16 cellular contexts compared by ENCODE assay signal in genomic region chr9:104280216-104280585, GRCh38.
DNase-seq lines count a peak whose midpoint lies in the region; ATAC-seq, FAIRE-seq and TF ChIP-seq lines count a peak whose summit lies in the region.
"Had no signal": no experiment of that assay in that cellular context is flagged by ENCODE, and none has a peak within 500 bp of the region (broad histone marks: within the 10 kb centered on the region; RNA-seq: fewer than 3 reads in every experiment).

No MANE protein-coding gene starts in this region.

- H3K79me2 ChIP-seq in PC-3 (ENCODE audit: low read length) (no peaks in the 10 kb centered on the region), endothelial cell of umbilical vein (ENCODE audit: control insufficient read depth, insufficient read depth, low read length) (no peaks in the 10 kb centered on the region)

- intact Hi-C loops in PC-3 (cut with micrococcal nuclease), result loop anchor here (5.0 kb wide), 1 partner anchor 107 kb away; no protein-coding TSS in a partner anchor
- intact Hi-C loops in endothelial cell of umbilical vein (cut with micrococcal nuclease), result no loop called here
- intact Hi-C loops in cardiac septum (cut with DNase I), result no loop called here

- peak; percentile 70 for ATAC-seq in PC-3
- no peak for ATAC-seq in GM21447 (IDR thresholded peaks at IDR 0.05; ENCODE audit: unreplicated experiment)
- ATAC-seq in HG03442 (IDR thresholded peaks at IDR 0.05; ENCODE audit: unreplicated experiment), result no peak
- ATAC-seq: A549, GM23338 had no signal

- H3K4me1 ChIP-seq in PC-3 (ENCODE audit: insufficient read depth, low read length), result peaks cover 3% of the 10 kb centered on the region; the same call in 1 of the 2 replicates
- no peaks in the 10 kb centered on the region for H3K4me1 ChIP-seq in endothelial cell of umbilical vein (ENCODE audit: control insufficient read depth, extremely low read depth, insufficient read depth, low read length)
- H3K4me1 ChIP-seq: A549 had no signal

- H3K4me2 ChIP-seq in PC-3 (ENCODE audit: low read length), result peak overlapping the region; percentile 15; the same call in 1 of the 2 replicates
- H3K4me2 ChIP-seq in endothelial cell of umbilical vein (ENCODE audit: insufficient read depth, low read length), result no peak overlapping the region
- H3K4me2 ChIP-seq: A549, GM23338 had no signal

- H3K9me1 ChIP-seq in endothelial cell of umbilical vein (replicated peaks; ENCODE audit: control insufficient read depth, extremely low read depth, insufficient read depth, low read length), result no peaks in the 10 kb centered on the region

- H3K27ac ChIP-seq in PC-3 (ENCODE audit: low read length) (peak overlapping the region; percentile 68), endothelial cell of umbilical vein (ENCODE audit: insufficient read depth, low read depth, low read length) (no peak overlapping the region)
- H3K27ac ChIP-seq: A549 had no signal

- H3K9me2 ChIP-seq in PC-3 (replicated peaks; ENCODE audit: low read length), result no peaks in the 10 kb centered on the region

- no peaks in the 10 kb centered on the region for H3K9me3 ChIP-seq in PC-3 (ENCODE audit: low read length)
- H3K9me3 ChIP-seq in endothelial cell of umbilical vein (replicated peaks; ENCODE audit: control insufficient read depth, insufficient read depth, low read length), result peaks cover 1% of the 10 kb centered on the region
- H3K9me3 ChIP-seq: A549 had no signal

- H3K27me3 ChIP-seq in PC-3 (ENCODE audit: low read length), result no peaks in the 10 kb centered on the region
- H3K27me3 ChIP-seq in endothelial cell of umbilical vein (ENCODE audit: control insufficient read depth in 2 of 2, insufficient read depth in 2 of 2, low read length in 2 of 2), result no peaks in the 10 kb centered on the region

- no peaks in the 10 kb centered on the region for H3K36me3 ChIP-seq in PC-3 (ENCODE audit: low read depth, low read length)
- no peaks in the 10 kb centered on the region for H3K36me3 ChIP-seq in endothelial cell of umbilical vein (ENCODE audit: control insufficient read depth in 2 of 2, extremely low read depth in 1 of 2, insufficient read depth in 2 of 2, low read length in 2 of 2)

- CTCF ChIA-PET in PC-3 (lab: Charles Lee) (no interaction called here), endothelial cell of umbilical vein (lab: Charles Lee) (no interaction called here)

- H4K20me1 ChIP-seq in PC-3 (ENCODE audit: low read length) (no peaks in the 10 kb centered on the region), endothelial cell of umbilical vein (replicated peaks; ENCODE audit: control insufficient read depth, extremely low read depth, insufficient read depth, low read length) (no peaks in the 10 kb centered on the region)

- H3F3A ChIP-seq in PC-3 (ENCODE audit: low read length, unreplicated experiment), result no peaks in the 10 kb centered on the region

- H3K9ac ChIP-seq in PC-3 (ENCODE audit: low read length) (0 out of 2 replicates have a peak overlapping the region, but pooled peaks have one; percentile 12), endothelial cell of umbilical vein (replicated peaks; ENCODE audit: extremely low read depth, insufficient read depth, low read length) (no peak overlapping the region)

- no peak for TF ChIP-seq POLR2A in endothelial cell of umbilical vein (IDR thresholded peaks at IDR 0.05; ENCODE audit: low read depth, low read length)

- FAIRE-seq in endothelial cell of umbilical vein (lab: Jason Lieb, UNC), result no peak
- FAIRE-seq: A549 had no signal

- H2AFZ ChIP-seq in PC-3 (ENCODE audit: low read length) (no peak overlapping the region), endothelial cell of umbilical vein (ENCODE audit: low read depth, low read length) (no peak overlapping the region)
- H2AFZ ChIP-seq: GM23338 had no signal

- dilution Hi-C loops in endothelial cell of umbilical vein (cut with MboI; ENCODE audit: extremely low pct_ligation_motif_present, low sequenced_read_pairs), result no loop called here

- POLR2A ChIA-PET in PC-3 (lab: Charles Lee; ENCODE audit: unreplicated experiment), result interaction anchor here (0.5 kb wide), 1 partner anchor 104 kb away, joined by 3 read pairs; no protein-coding TSS in a partner anchor
- POLR2A ChIA-PET in endothelial cell of umbilical vein (lab: Charles Lee), result no interaction called here

- H3K4me3 ChIP-seq in PC-3 (ENCODE audit: low read length) (no peak overlapping the region), endothelial cell of umbilical vein (replicated peaks in 1 of 3; ENCODE audit: insufficient read depth in 1 of 3, low read depth in 1 of 3, low read length in 3 of 3) (no peak overlapping the region), retinal pigment epithelial cell (ENCODE audit: low read length) (no peak overlapping the region)
- H3K4me3 ChIP-seq: A549, GM23338 had no signal

- in situ Hi-C loops in Caki2 (cut with HindIII; ENCODE audit: low pct_unique_long_range_greater_than_20kb, low sequenced_read_pairs), result no loop called here

- TF ChIP-seq CTCF in PC-3 (conservative IDR thresholded peaks at IDR 0.05; ENCODE audit: low read depth, low read length), result no peak
- TF ChIP-seq CTCF in endothelial cell of umbilical vein (IDR thresholded peaks at IDR 0.05; ENCODE audit: extremely low read depth in 1 of 2, insufficient read depth in 1 of 2, low read depth in 1 of 2, low read length in 2 of 2), result no peak
- no peak for TF ChIP-seq CTCF in retinal pigment epithelial cell (conservative IDR thresholded peaks at IDR 0.05; ENCODE audit: low read depth, low read length)

- DNase-seq in Caki2 (ENCODE audit: low read depth), result peak; percentile 21
- DNase-seq in PC-3, result peak; percentile 45
- peak; percentile 1 for DNase-seq in endothelial cell of umbilical vein (ENCODE audit: low read depth, low spot score)
- DNase-seq in retinal pigment epithelial cell (ENCODE audit: low read depth), result peak; percentile 68
- no peak for DNase-seq in AG20443 (ENCODE audit: low spot score)
- DNase-seq in cardiac septum (ENCODE audit: low spot score), result no peak
- DNase-seq: Calu3; CD4-positive, CD25-positive, alpha-beta regulatory T cell; KG1; NCI-H1092 treated with DMSO at 0.1 percent for 48 hours; NCI-H1694; SHP77 treated with DMSO at 0.1 percent for 48 hours had no signal

- BruUV-seq in PC-3 (replicated peaks; lab: Mats Ljungman, UMichigan) (no TSS peak), endothelial cell of umbilical vein (replicated peaks; lab: Mats Ljungman, UMichigan) (no TSS peak)

TF ChIP-seq in endothelial cell of umbilical vein, 7 proteins besides CTCF, POLR2A, EP300 and RAD21:
- TF ChIP-seq MYC (IDR thresholded peaks at IDR 0.05; ENCODE audit: low read depth, low read length) (no peak), JUN (IDR thresholded peaks at IDR 0.05; ENCODE audit: borderline replicate concordance, insufficient read depth, insufficient read length, low read depth) (no peak), POLR2AphosphoS5 (IDR thresholded peaks at IDR 0.05; ENCODE audit: insufficient read depth, low read depth, low read length) (no peak), EZH2 (IDR thresholded peaks at IDR 0.05; ENCODE audit: borderline replicate concordance, low read depth, low read length, severe bottlenecking) (no peak), FOS (IDR thresholded peaks at IDR 0.05; ENCODE audit: borderline replicate concordance, insufficient read depth, low read length) (no peak), GATA2 (IDR thresholded peaks at IDR 0.05; ENCODE audit: insufficient read depth, insufficient read length, low read depth, low read length) (no peak)
- TF ChIP-seq, protein P1, sequence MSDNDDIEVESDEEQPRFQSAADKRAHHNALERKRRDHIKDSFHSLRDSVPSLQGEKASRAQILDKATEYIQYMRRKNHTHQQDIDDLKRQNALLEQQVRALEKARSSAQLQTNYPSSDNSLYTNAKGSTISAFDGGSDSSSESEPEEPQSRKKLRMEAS (IDR thresholded peaks at IDR 0.05; ENCODE audit: insufficient read depth, insufficient read length), result no peak

Comparison
In these comparisons a context has a peak if more than half of its experiments do, and no peak if none do; other contexts are left out.
1. DNase-seq: peak in Caki2 (single experiment), PC-3 (single experiment), endothelial cell of umbilical vein (single experiment) and retinal pigment epithelial cell (single experiment); none in AG20443 (single experiment) and cardiac septum (single experiment).